Comparison of ENCODE assay signal across 12 cellular contexts in the genomic region with DNA sequence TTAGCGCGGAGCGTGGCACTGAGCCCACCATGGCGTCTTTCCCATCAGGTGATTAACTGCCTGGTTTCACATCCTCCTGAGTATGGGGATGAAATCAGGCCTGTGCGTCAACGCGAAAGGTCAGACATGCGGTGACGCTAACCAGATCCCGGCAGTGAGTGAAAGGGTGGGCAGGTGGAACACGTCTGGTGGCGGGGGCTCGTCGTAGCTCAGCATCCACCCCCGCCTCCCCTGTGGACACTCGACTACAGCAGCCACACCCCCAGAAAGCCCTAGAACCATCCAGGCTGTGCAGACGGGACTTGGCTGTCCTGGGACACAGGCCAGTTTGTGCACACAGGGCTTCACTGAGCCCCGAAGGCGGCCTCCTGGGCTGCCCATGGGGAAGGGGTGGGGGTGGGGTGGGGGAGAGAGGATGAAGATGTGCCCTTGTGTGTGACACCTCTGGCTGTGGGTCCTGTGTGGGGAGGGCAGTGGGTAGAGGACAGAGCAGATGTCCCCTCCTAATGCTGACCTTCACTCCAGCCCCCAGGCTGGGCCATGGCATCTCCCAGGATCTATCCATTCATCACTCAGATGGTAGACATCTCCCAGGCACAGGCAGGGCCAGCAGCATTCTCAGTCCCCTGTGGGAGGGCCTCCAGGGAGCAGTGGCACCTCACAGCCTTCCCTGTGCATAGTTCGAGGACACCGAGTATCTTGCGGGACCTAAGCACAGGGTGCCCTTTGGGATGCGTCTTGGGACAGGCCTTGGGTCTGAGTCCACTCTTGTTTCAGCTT. TPM values are rescaled to one million over a fixed set of nuclear protein-coding genes. Genes with fewer than 3 reads are reported as not detected.
DNase-seq lines count a peak whose midpoint lies in the region; FAIRE-seq and TF ChIP-seq lines count a peak whose summit lies in the region.
"Had no signal": no experiment of that assay in that cellular context is flagged by ENCODE, and none has a peak within 500 bp of the region (broad histone marks: within the 10 kb centered on the region; RNA-seq: fewer than 3 reads in every experiment).

No MANE protein-coding gene starts in this region.

- H3K9me3 ChIP-seq in Peyer's patch = no peaks in the 10 kb centered on the region
- no peaks in the 10 kb centered on the region for H3K9me3 ChIP-seq in esophagus muscularis mucosa
- H3K9me3 ChIP-seq in testis = no peaks in the 10 kb centered on the region
- H3K9me3 ChIP-seq: HAP-1 had no signal

- TF ChIP-seq CTCF in Peyer's patch (IDR thresholded peaks at IDR 0.05) = no peak
- no peak for TF ChIP-seq CTCF in esophagus muscularis mucosa (IDR thresholded peaks at IDR 0.05)
- no peak for TF ChIP-seq CTCF in testis (IDR thresholded peaks at IDR 0.05)

- H3K4me1 Mint-ChIP-seq in activated naive CD4-positive, alpha-beta T cell treated with anti-CD3 and anti-CD28 coated beads, Interleukin-2, amount 10 ng/mL, durations not matched to agents 7 days and 5 days = peaks cover 8% of the 10 kb centered on the region

- intact Hi-C loops in esophagus muscularis mucosa (cut with DNase I) (no loop called here), testis (cut with DNase I; ENCODE audit: low total_unique reads) (no loop called here)

- no peaks in the 10 kb centered on the region for H3K9me3 Mint-ChIP-seq in activated naive CD4-positive, alpha-beta T cell treated with anti-CD3 and anti-CD28 coated beads, Interleukin-2, amount 10 ng/mL, durations not matched to agents 7 days and 5 days

- TF ChIP-seq EP300 in esophagus muscularis mucosa (IDR thresholded peaks at IDR 0.05) = peak; percentile 100

- H3K27me3 Mint-ChIP-seq in activated naive CD4-positive, alpha-beta T cell treated with anti-CD3 and anti-CD28 coated beads, Interleukin-2, amount 10 ng/mL, durations not matched to agents 7 days and 5 days = no peaks in the 10 kb centered on the region

- 57% methylated on average over 9 of the region's 23 CpGs for WGBS in esophagus muscularis mucosa
- WGBS in testis, 2 donors = 67 to 83% methylated on average over 12 to 23 of the region's 23 CpGs

- no peak overlapping the region for H3K4me3 Mint-ChIP-seq in activated naive CD4-positive, alpha-beta T cell treated with anti-CD3 and anti-CD28 coated beads, Interleukin-2, amount 10 ng/mL, durations not matched to agents 7 days and 5 days

- peaks cover 0 to 9% (median 0%) of the 10 kb centered on the region in 4 donors for H3K4me1 ChIP-seq in Peyer's patch
- H3K4me1 ChIP-seq in esophagus muscularis mucosa = peaks cover 36 to 81% (median 68%) of the 10 kb centered on the region in 4 donors
- peaks cover 13% of the 10 kb centered on the region for H3K4me1 ChIP-seq in testis
- H3K4me1 ChIP-seq: HAP-1 had no signal

- H3K4me3 ChIP-seq in Peyer's patch = no peak overlapping the region
- peak overlapping the region in 1 of 4 donors; percentile 21 for H3K4me3 ChIP-seq in esophagus muscularis mucosa
- no peak overlapping the region for H3K4me3 ChIP-seq in testis
- H3K4me3 ChIP-seq: HAP-1, lung had no signal

- DNase-seq in Peyer's patch (peak in 2 of 3 donors; percentile 51 to 72), esophagus muscularis mucosa (ENCODE audit: extremely low spot score) (peak; percentile 97), medulla oblongata (ENCODE audit: extremely low spot score) (peak; percentile 41), testis (peak; percentile 60), HTR-8/SVneo (ENCODE audit: insufficient read length, low spot score) (no peak), NCI-H1092 (lab: John Stamatoyannopoulos, UW) (no peak)
- no peak for DNase-seq in stimulated activated CD4-positive, alpha-beta T cell treated with anti-CD3 and anti-CD28 coated beads, Interleukin-4, amount 100 ng/mL, for 24 hours
- DNase-seq in activated naive CD4-positive, alpha-beta T cell treated with anti-CD3 and anti-CD28 coated beads, Interleukin-2, amount 10 ng/mL, durations not matched to agents 7 days and 5 days = no peak
- DNase-seq: NCI-H82, T-helper 1 cell had no signal

- peak overlapping the region in 1 of 4 donors; percentile 85 for H3K27ac ChIP-seq in Peyer's patch
- H3K27ac ChIP-seq in esophagus muscularis mucosa (replicated peaks in 1 of 4) = peak overlapping the region; percentile 91 to 97 (median 95)
- H3K27ac ChIP-seq in testis = peak overlapping the region; percentile 20 to 48

- CTCF ChIA-PET in activated naive CD4-positive, alpha-beta T cell treated with anti-CD3 and anti-CD28 coated beads, Interleukin-2, amount 10 ng/mL, durations not matched to agents 7 days and 5 days (lab: Charles Lee) = no interaction called here

- TF ChIP-seq POLR2A in Peyer's patch (IDR thresholded peaks at IDR 0.05) (no peak), esophagus muscularis mucosa (IDR thresholded peaks at IDR 0.05; ENCODE audit: low read depth) (no peak), testis (IDR thresholded peaks at IDR 0.05) (no peak)

- peaks cover 1% of the 10 kb centered on the region for H3K36me3 Mint-ChIP-seq in activated naive CD4-positive, alpha-beta T cell treated with anti-CD3 and anti-CD28 coated beads, Interleukin-2, amount 10 ng/mL, durations not matched to agents 7 days and 5 days

- H3K27me3 ChIP-seq in Peyer's patch (no peaks in the 10 kb centered on the region), esophagus muscularis mucosa (no peaks in the 10 kb centered on the region), testis (no peaks in the 10 kb centered on the region)

- H3K36me3 ChIP-seq in Peyer's patch (no peaks in the 10 kb centered on the region), esophagus muscularis mucosa (peaks cover 0 to 7% (median 0%) of the 10 kb centered on the region in 4 donors), testis (ENCODE audit: low read depth, missing control alignments) (no peaks in the 10 kb centered on the region)
- H3K36me3 ChIP-seq: HAP-1 had no signal

- FAIRE-seq in HTR-8/SVneo (lab: Jason Lieb, UNC) = no peak

- no peak overlapping the region for H3K27ac Mint-ChIP-seq in activated naive CD4-positive, alpha-beta T cell treated with anti-CD3 and anti-CD28 coated beads, Interleukin-2, amount 10 ng/mL, durations not matched to agents 7 days and 5 days

RNA-seq across cellular contexts. Expression of a gene that starts 27.5 kb away (rescaled TPM):
- total RNA-seq in Peyer's patch (10 to 100 TPM; 11.6 to 87.4 (median 37.1) TPM), esophagus muscularis mucosa (100 to 1,000 TPM; 172 to 287 (median 231) TPM), testis (10 to 100 TPM in 1 of 2 donors, 1 to 10 TPM in 1; 8.9 to 14.3 TPM)
- 13.9 TPM for polyA plus RNA-seq in testis (ENCODE audit: insufficient read depth, low read depth, low replicate concordance)

Comparison
In these comparisons a context has a peak if more than half of its experiments do, and no peak if none do; other contexts are left out.
1. DNase-seq: peak in Peyer's patch (2 of 3), esophagus muscularis mucosa (single experiment), medulla oblongata (single experiment) and testis (single experiment); none in stimulated activated CD4-positive, alpha-beta T cell treated with anti-CD3 and anti-CD28 coated beads, Interleukin-4, amount 100 ng/mL, for 24 hours (single experiment), HTR-8/SVneo (single experiment), activated naive CD4-positive, alpha-beta T cell treated with anti-CD3 and anti-CD28 coated beads, Interleukin-2, amount 10 ng/mL, durations not matched to agents 7 days and 5 days (single experiment) and NCI-H1092 (single experiment).